ENCODE assay signal across 7 cellular contexts in the genomic region with DNA sequence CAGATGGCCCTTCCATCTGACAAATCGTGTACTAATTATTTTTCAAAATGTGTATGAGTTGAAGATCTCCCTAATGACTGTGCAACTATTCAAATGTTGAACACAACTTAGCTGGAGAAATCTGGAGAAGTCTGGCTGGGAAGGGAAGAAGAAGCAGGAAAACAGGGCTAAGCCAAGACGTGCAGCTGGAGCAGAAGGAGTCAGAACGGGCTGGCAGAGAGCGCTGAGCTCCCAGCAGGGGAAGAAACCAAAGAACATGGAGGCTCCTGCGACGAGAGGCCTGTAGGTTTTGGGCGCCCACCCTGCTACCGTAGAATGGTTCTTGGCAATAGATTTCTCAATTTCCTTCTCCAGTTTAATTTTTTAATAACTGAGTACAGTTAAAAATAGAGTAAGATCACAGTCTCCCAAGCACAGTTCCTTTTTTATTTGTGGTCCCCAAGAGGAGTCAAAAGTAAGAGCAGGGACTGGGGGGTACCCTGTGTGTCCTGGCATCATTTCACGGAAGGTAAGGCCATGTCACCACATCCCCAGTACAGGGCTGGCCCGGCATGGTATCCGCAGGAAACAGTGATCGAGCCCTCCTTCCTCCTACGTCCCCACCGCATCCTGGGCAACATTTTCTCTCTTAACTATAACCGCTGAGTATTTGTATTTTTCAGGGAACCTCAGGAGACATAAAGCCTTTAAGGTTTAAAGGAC. TPM values are rescaled to one million over a fixed set of nuclear protein-coding genes. Genes with fewer than 3 reads are reported as not detected.
DNase-seq lines count a peak whose midpoint lies in the region; ATAC-seq, FAIRE-seq and TF ChIP-seq lines count a peak whose summit lies in the region.

No MANE protein-coding gene starts in this region.

- peak overlapping the region; percentile 78 for H3K4me3 ChIP-seq in HUES6 (ENCODE audit: low read depth, low read length)
- H3K4me3 ChIP-seq in keratinocyte (ENCODE audit: control insufficient read depth in 2 of 3, extremely low read depth in 1 of 3, insufficient read depth in 2 of 3, low read depth in 1 of 3, low read length in 3 of 3): no peak overlapping the region

- peak overlapping the region; percentile 61 for H3K4me3 Mint-ChIP-seq in activated T-helper 2 cell treated with anti-CD3 and anti-CD28 coated beads, Interferon-gamma antibody, Interleukin-2, Interleukin-4, amounts not matched to agents 10 μg/mL and 5 μg/mL and 100 μg/mL, durations not matched to agents 14 hours and 24 hours and 36 hours (ENCODE audit: low read depth)
- peak overlapping the region; percentile 86 for H3K4me3 Mint-ChIP-seq in stimulated activated naive CD8-positive, alpha-beta T cell treated with anti-CD3 and anti-CD28 coated beads, Interleukin-15, amount 100 ng/mL, for 72 hours

- peak; percentile 19 for DNase-seq in activated T-helper 2 cell treated with anti-CD3 and anti-CD28 coated beads, Interferon-gamma antibody, Interleukin-2, Interleukin-4, amounts not matched to agents 10 μg/mL and 5 μg/mL and 100 μg/mL, durations not matched to agents 14 hours and 24 hours and 36 hours (ENCODE audit: low spot score)
- no peak for DNase-seq in keratinocyte (ENCODE audit: low read depth, low spot score)
- DNase-seq in stimulated activated naive CD8-positive, alpha-beta T cell treated with anti-CD3 and anti-CD28 coated beads, Interleukin-15, amount 100 ng/mL, for 72 hours: peak in 1 of 2 donors; percentile 62
- no peak for DNase-seq in amniotic stem cell (lab: John Stamatoyannopoulos, UW)
- DNase-seq in SKM-1 (lab: John Stamatoyannopoulos, UW; ENCODE audit: unreplicated experiment): no peak

- H3K9me3 ChIP-seq in HUES6 (ENCODE audit: control insufficient read depth, insufficient read depth, low read depth, low read length) (no peaks in the 10 kb centered on the region), keratinocyte (ENCODE audit: control insufficient read depth, low read depth, low read length) (no peaks in the 10 kb centered on the region)

- H4K20me1 ChIP-seq in keratinocyte (ENCODE audit: control insufficient read depth, extremely low read depth, insufficient read depth, low read length): no peaks in the 10 kb centered on the region

- intact Hi-C loops in activated T-helper 2 cell treated with anti-CD3 and anti-CD28 coated beads, Interferon-gamma antibody, Interleukin-2, Interleukin-4, amounts not matched to agents 10 μg/mL and 5 μg/mL and 100 μg/mL, durations not matched to agents 14 hours and 24 hours and 36 hours (cut with micrococcal nuclease): loop anchor here (2.0 to 5.0 kb wide), 2 partner anchors 14 to 57 kb away; partner anchors contain the start of gene LATS2

- dilution Hi-C loops in keratinocyte (cut with MboI; ENCODE audit: extremely low pct_ligation_motif_present, low sequenced_read_pairs): no loop called here

- no peaks in the 10 kb centered on the region for H3K9me1 ChIP-seq in keratinocyte (ENCODE audit: control insufficient read depth, extremely low read depth, insufficient read depth, low read length)

- H3K4me1 ChIP-seq in HUES6 (ENCODE audit: control insufficient read depth, insufficient read depth, low read length) (peaks cover 20% of the 10 kb centered on the region), keratinocyte (ENCODE audit: control insufficient read depth, extremely low read depth, insufficient read depth, low read length) (peaks cover 19% of the 10 kb centered on the region)

- peak overlapping the region; percentile 88; the same call in 1 of the 2 replicates for H3K27ac ChIP-seq in HUES6 (ENCODE audit: low read depth, low read length)
- H3K27ac ChIP-seq in keratinocyte (ENCODE audit: control insufficient read depth, insufficient read depth, low read length): no peak overlapping the region

- H3K79me2 ChIP-seq in keratinocyte (ENCODE audit: control insufficient read depth, insufficient read depth, low read length): no peaks in the 10 kb centered on the region

- peak overlapping the region; percentile 56 for H2AFZ ChIP-seq in keratinocyte (ENCODE audit: control insufficient read depth, low read length)

- H3K4me2 ChIP-seq in keratinocyte (ENCODE audit: control insufficient read depth, extremely low read depth, insufficient read depth, low read depth, low read length): peak overlapping the region; percentile 19

- H3K36me3 ChIP-seq in HUES6 (ENCODE audit: control insufficient read depth, insufficient read depth, low read length): no peaks in the 10 kb centered on the region
- H3K36me3 ChIP-seq in keratinocyte (ENCODE audit: control insufficient read depth in 2 of 2, extremely low read depth in 1 of 2, insufficient read depth in 2 of 2, low read length in 2 of 2): no peaks in the 10 kb centered on the region

- no peak for TF ChIP-seq CTCF in keratinocyte (optimal IDR thresholded peaks at IDR 0.05 in 1 of 3, IDR thresholded peaks at IDR 0.05 in 1 of 3, conservative IDR thresholded peaks at IDR 0.05 in 1 of 3; ENCODE audit: extremely low read depth in 1 of 3, insufficient read depth in 2 of 3, low read length in 3 of 3)

- H3K36me3 Mint-ChIP-seq in activated T-helper 2 cell treated with anti-CD3 and anti-CD28 coated beads, Interferon-gamma antibody, Interleukin-2, Interleukin-4, amounts not matched to agents 10 μg/mL and 5 μg/mL and 100 μg/mL, durations not matched to agents 14 hours and 24 hours and 36 hours (ENCODE audit: low read depth): no peaks in the 10 kb centered on the region

- no peaks in the 10 kb centered on the region for H3K9me3 Mint-ChIP-seq in activated T-helper 2 cell treated with anti-CD3 and anti-CD28 coated beads, Interferon-gamma antibody, Interleukin-2, Interleukin-4, amounts not matched to agents 10 μg/mL and 5 μg/mL and 100 μg/mL, durations not matched to agents 14 hours and 24 hours and 36 hours
- H3K9me3 Mint-ChIP-seq in stimulated activated naive CD8-positive, alpha-beta T cell treated with anti-CD3 and anti-CD28 coated beads, Interleukin-15, amount 100 ng/mL, for 72 hours: no peaks in the 10 kb centered on the region

- H3K27me3 Mint-ChIP-seq in activated T-helper 2 cell treated with anti-CD3 and anti-CD28 coated beads, Interferon-gamma antibody, Interleukin-2, Interleukin-4, amounts not matched to agents 10 μg/mL and 5 μg/mL and 100 μg/mL, durations not matched to agents 14 hours and 24 hours and 36 hours (ENCODE audit: low read depth): peaks cover 23% of the 10 kb centered on the region
- no peaks in the 10 kb centered on the region for H3K27me3 Mint-ChIP-seq in stimulated activated naive CD8-positive, alpha-beta T cell treated with anti-CD3 and anti-CD28 coated beads, Interleukin-15, amount 100 ng/mL, for 72 hours

- no peak for FAIRE-seq in keratinocyte (lab: Jason Lieb, UNC)

- ATAC-seq in stimulated activated naive CD8-positive, alpha-beta T cell treated with anti-CD3 and anti-CD28 coated beads, Interleukin-15, amount 100 ng/mL, for 72 hours: peak; percentile 90
- no peak for ATAC-seq in GM18517 (IDR thresholded peaks at IDR 0.05; ENCODE audit: unreplicated experiment)

- H3K27ac Mint-ChIP-seq in activated T-helper 2 cell treated with anti-CD3 and anti-CD28 coated beads, Interferon-gamma antibody, Interleukin-2, Interleukin-4, amounts not matched to agents 10 μg/mL and 5 μg/mL and 100 μg/mL, durations not matched to agents 14 hours and 24 hours and 36 hours: peak overlapping the region; percentile 24
- peak overlapping the region; percentile 94 to 97 for H3K27ac Mint-ChIP-seq in stimulated activated naive CD8-positive, alpha-beta T cell treated with anti-CD3 and anti-CD28 coated beads, Interleukin-15, amount 100 ng/mL, for 72 hours

- peaks cover 27% of the 10 kb centered on the region for H3K4me1 Mint-ChIP-seq in activated T-helper 2 cell treated with anti-CD3 and anti-CD28 coated beads, Interferon-gamma antibody, Interleukin-2, Interleukin-4, amounts not matched to agents 10 μg/mL and 5 μg/mL and 100 μg/mL, durations not matched to agents 14 hours and 24 hours and 36 hours (ENCODE audit: low read depth)
- H3K4me1 Mint-ChIP-seq in stimulated activated naive CD8-positive, alpha-beta T cell treated with anti-CD3 and anti-CD28 coated beads, Interleukin-15, amount 100 ng/mL, for 72 hours: peaks cover 29% of the 10 kb centered on the region

- peak overlapping the region; percentile 73 for H3K9ac ChIP-seq in HUES6 (ENCODE audit: low read length)
- no peak overlapping the region for H3K9ac ChIP-seq in keratinocyte (ENCODE audit: control insufficient read depth, extremely low read depth, insufficient read depth, low read length)

- H3K27me3 ChIP-seq in HUES6 (ENCODE audit: control insufficient read depth, insufficient read depth, low read length) (no peaks in the 10 kb centered on the region), keratinocyte (ENCODE audit: control insufficient read depth, extremely low read depth, insufficient read depth, low read length) (no peaks in the 10 kb centered on the region)

RNA-seq across cellular contexts. Expression of gene LATS2, which starts 13.4 kb away (rescaled TPM):
- 2.6 and 2.7 TPM in 2 replicates for total RNA-seq in activated T-helper 2 cell treated with anti-CD3 and anti-CD28 coated beads, Interferon-gamma antibody, Interleukin-2, Interleukin-4, amounts not matched to agents 10 μg/mL and 5 μg/mL and 100 μg/mL, durations not matched to agents 14 hours and 24 hours and 36 hours
- polyA plus RNA-seq in keratinocyte: 5.3 to 9.2 TPM (median 6.7 TPM) in 3 replicates
- polyA plus RNA-seq in keratinocyte (2011; ENCODE audit: low read depth): 9.3 TPM
- 6.1 and 6.3 TPM in 2 replicates for polyA plus RNA-seq in keratinocyte (2011; cell fraction: cytosol; rRNA removed)
- 12.7 and 13.3 TPM in 2 replicates for polyA plus RNA-seq in keratinocyte (2011; cell fraction: nucleus; rRNA removed)
- 10.7 and 11.1 TPM in 2 replicates for polyA plus RNA-seq in keratinocyte (2012; ENCODE audit: low replicate concordance)
- 7.9 to 14.1 TPM (median 11.0 TPM) in 3 replicates for polyA minus RNA-seq in keratinocyte
- polyA minus RNA-seq in keratinocyte (2011; cell fraction: cytosol; rRNA and poly(A)+ RNA removed): 10.0 TPM
- 13.7 and 17.0 TPM in 2 replicates for polyA minus RNA-seq in keratinocyte (2011; cell fraction: nucleus; rRNA and poly(A)+ RNA removed)
